Comparison of ENCODE assay signal across 9 cellular contexts in the genomic region with DNA sequence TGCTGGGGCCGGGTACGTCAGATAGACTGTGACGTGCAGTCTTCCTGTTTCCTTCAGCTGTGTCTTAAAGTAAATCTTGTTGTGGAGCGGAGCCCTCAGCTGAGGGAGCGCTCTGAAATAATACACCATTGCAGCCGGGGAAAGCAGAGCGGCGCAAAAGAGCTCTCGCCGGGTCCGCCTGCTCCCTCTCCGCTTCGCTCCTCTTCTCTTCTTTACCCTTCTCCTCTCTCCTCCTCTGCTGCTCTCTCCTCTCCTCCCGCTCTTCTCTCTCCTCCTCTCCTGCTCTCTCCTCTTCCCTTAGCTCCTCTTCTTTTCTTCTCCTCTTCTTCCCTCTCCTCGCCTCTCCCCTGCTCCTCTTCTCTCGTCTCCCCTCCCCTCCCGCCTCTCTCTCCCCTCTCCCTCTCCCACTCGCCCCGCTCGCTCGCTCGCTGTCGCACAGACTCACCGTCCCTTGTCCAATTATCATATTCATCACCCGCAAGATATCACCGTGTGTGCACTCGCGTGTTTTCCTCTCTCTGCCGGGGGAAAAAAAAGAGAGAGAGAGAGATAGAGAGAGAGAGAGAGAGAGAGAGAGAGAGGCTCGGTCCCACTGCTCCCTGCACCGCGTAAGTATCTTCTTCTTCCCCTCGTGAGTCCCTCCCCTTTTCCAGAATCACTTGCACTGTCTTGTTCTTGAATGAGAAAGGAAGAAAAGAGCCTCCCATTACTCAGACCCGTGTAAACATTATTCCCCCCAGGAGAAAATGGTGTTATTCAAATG. TPM values are rescaled to one million over a fixed set of nuclear protein-coding genes. Genes with fewer than 3 reads are reported as not detected.
DNase-seq lines count a peak whose midpoint lies in the region; ATAC-seq and TF ChIP-seq lines count a peak whose summit lies in the region.
"Had no signal": no experiment of that assay in that cellular context is flagged by ENCODE, and none has a peak within 500 bp of the region (broad histone marks: within the 10 kb centered on the region; RNA-seq: fewer than 3 reads in every experiment).

A gene with protein sequence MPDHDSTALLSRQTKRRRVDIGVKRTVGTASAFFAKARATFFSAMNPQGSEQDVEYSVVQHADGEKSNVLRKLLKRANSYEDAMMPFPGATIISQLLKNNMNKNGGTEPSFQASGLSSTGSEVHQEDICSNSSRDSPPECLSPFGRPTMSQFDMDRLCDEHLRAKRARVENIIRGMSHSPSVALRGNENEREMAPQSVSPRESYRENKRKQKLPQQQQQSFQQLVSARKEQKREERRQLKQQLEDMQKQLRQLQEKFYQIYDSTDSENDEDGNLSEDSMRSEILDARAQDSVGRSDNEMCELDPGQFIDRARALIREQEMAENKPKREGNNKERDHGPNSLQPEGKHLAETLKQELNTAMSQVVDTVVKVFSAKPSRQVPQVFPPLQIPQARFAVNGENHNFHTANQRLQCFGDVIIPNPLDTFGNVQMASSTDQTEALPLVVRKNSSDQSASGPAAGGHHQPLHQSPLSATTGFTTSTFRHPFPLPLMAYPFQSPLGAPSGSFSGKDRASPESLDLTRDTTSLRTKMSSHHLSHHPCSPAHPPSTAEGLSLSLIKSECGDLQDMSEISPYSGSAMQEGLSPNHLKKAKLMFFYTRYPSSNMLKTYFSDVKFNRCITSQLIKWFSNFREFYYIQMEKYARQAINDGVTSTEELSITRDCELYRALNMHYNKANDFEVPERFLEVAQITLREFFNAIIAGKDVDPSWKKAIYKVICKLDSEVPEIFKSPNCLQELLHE (plus strand): TSS at position 98 of the 763 bp plus-strand sequence. CDS start 8,563 bp downstream, outside the sequence.

- peak within 1 kb of the TSS; percentile 79 for H3K4me3 Mint-ChIP-seq in activated CD8-positive, alpha-beta T cell treated with anti-CD3 and anti-CD28 coated beads, Interleukin-2, amount 10 ng/mL, durations not matched to agents 7 days and 5 days
- H3K4me3 Mint-ChIP-seq in stimulated activated naive CD8-positive, alpha-beta T cell treated with anti-CD3 and anti-CD28 coated beads, Interleukin-15, amount 100 ng/mL, for 72 hours, result peak within 1 kb of the TSS; percentile 87 to 90

- peak within 1 kb of the TSS; percentile 79 for H3K27ac ChIP-seq in mesodermal cell (ENCODE audit: low read depth, low read length, severe bottlenecking)

- 0% methylated on average over 13 to 21 of the region's 34 CpGs for WGBS in mesodermal cell (ENCODE audit: insufficient coverage in 2 of 2), 2 experiments

- H3K9me3 ChIP-seq in mesodermal cell (ENCODE audit: control insufficient read depth, low read length), result no peaks in the 10 kb centered on the region

- peak within 1 kb of the TSS; percentile 65 for H3K4me3 ChIP-seq in mesodermal cell (ENCODE audit: extremely low read depth, insufficient read depth, low read length, poor library complexity, severe bottlenecking)

- CTCF ChIA-PET in activated CD8-positive, alpha-beta T cell treated with anti-CD3 and anti-CD28 coated beads, Interleukin-2, amount 10 ng/mL, durations not matched to agents 7 days and 5 days (lab: Charles Lee), result no interaction called here

- no peaks in the 10 kb centered on the region for H3K36me3 ChIP-seq in mesodermal cell (ENCODE audit: control insufficient read depth, insufficient read depth, low read length)

- H3K36me3 Mint-ChIP-seq in activated CD8-positive, alpha-beta T cell treated with anti-CD3 and anti-CD28 coated beads, Interleukin-2, amount 10 ng/mL, durations not matched to agents 7 days and 5 days (ENCODE audit: low read depth), result peaks cover 11% of the 10 kb centered on the region

- DNase-seq in AG09319 (ENCODE audit: extremely low read depth, low read depth), result peak; percentile 44
- peak; percentile 88 for DNase-seq in NCI-H345 (lab: John Stamatoyannopoulos, UW)
- DNase-seq in activated CD8-positive, alpha-beta T cell treated with anti-CD3 and anti-CD28 coated beads, Interleukin-2, amount 10 ng/mL, durations not matched to agents 7 days and 5 days, result peak; percentile 59
- peak; percentile 5 to 7 for DNase-seq in erythroblast (lab: John Stamatoyannopoulos, UW)
- DNase-seq in stimulated activated naive CD8-positive, alpha-beta T cell treated with anti-CD3 and anti-CD28 coated beads, Interleukin-15, amount 100 ng/mL, for 72 hours, result peak; percentile 17 to 53

- ATAC-seq in GM18909 (IDR thresholded peaks at IDR 0.05; ENCODE audit: poor library complexity, unreplicated experiment) (peak; percentile 79), HG03159 (IDR thresholded peaks at IDR 0.05; ENCODE audit: unreplicated experiment) (peak; percentile 75)
- ATAC-seq in activated CD8-positive, alpha-beta T cell treated with anti-CD3 and anti-CD28 coated beads, Interleukin-2, amount 10 ng/mL, durations not matched to agents 7 days and 5 days, result peak; percentile 73
- peak; percentile 86 for ATAC-seq in stimulated activated naive CD8-positive, alpha-beta T cell treated with anti-CD3 and anti-CD28 coated beads, Interleukin-15, amount 100 ng/mL, for 72 hours
- ATAC-seq: HCT116 had no signal

- no peak for TF ChIP-seq POLR2A in erythroblast (IDR thresholded peaks at IDR 0.05; ENCODE audit: low read length)

- H3K4me1 ChIP-seq in mesodermal cell (ENCODE audit: control insufficient read depth, insufficient read depth, low read length, poor library complexity, severe bottlenecking), result peaks cover 26% of the 10 kb centered on the region

- peaks cover 85% of the 10 kb centered on the region for H3K27me3 Mint-ChIP-seq in activated CD8-positive, alpha-beta T cell treated with anti-CD3 and anti-CD28 coated beads, Interleukin-2, amount 10 ng/mL, durations not matched to agents 7 days and 5 days (ENCODE audit: low read depth)
- peaks cover 97% of the 10 kb centered on the region for H3K27me3 Mint-ChIP-seq in stimulated activated naive CD8-positive, alpha-beta T cell treated with anti-CD3 and anti-CD28 coated beads, Interleukin-15, amount 100 ng/mL, for 72 hours

- no peak; the same call in 1 of the 2 replicates for TF ChIP-seq CTCF in AG09319 (IDR thresholded peaks at IDR 0.05; ENCODE audit: low read depth, low read length)

- no peaks in the 10 kb centered on the region for H3K9me3 Mint-ChIP-seq in activated CD8-positive, alpha-beta T cell treated with anti-CD3 and anti-CD28 coated beads, Interleukin-2, amount 10 ng/mL, durations not matched to agents 7 days and 5 days (ENCODE audit: insufficient read depth)
- H3K9me3 Mint-ChIP-seq in stimulated activated naive CD8-positive, alpha-beta T cell treated with anti-CD3 and anti-CD28 coated beads, Interleukin-15, amount 100 ng/mL, for 72 hours, result no peaks in the 10 kb centered on the region

- peaks cover 23% of the 10 kb centered on the region for H3K4me1 Mint-ChIP-seq in activated CD8-positive, alpha-beta T cell treated with anti-CD3 and anti-CD28 coated beads, Interleukin-2, amount 10 ng/mL, durations not matched to agents 7 days and 5 days (ENCODE audit: low read depth)
- peaks cover 43% of the 10 kb centered on the region for H3K4me1 Mint-ChIP-seq in stimulated activated naive CD8-positive, alpha-beta T cell treated with anti-CD3 and anti-CD28 coated beads, Interleukin-15, amount 100 ng/mL, for 72 hours

- POLR2A ChIA-PET in activated CD8-positive, alpha-beta T cell treated with anti-CD3 and anti-CD28 coated beads, Interleukin-2, amount 10 ng/mL, durations not matched to agents 7 days and 5 days (lab: Charles Lee), result no interaction called here

- H3K27ac Mint-ChIP-seq in activated CD8-positive, alpha-beta T cell treated with anti-CD3 and anti-CD28 coated beads, Interleukin-2, amount 10 ng/mL, durations not matched to agents 7 days and 5 days, result peak within 1 kb of the TSS; percentile 70
- H3K27ac Mint-ChIP-seq in stimulated activated naive CD8-positive, alpha-beta T cell treated with anti-CD3 and anti-CD28 coated beads, Interleukin-15, amount 100 ng/mL, for 72 hours, result peak within 1 kb of the TSS; percentile 85 to 87

RNA-seq across cellular contexts. Expression of the gene that starts here (rescaled TPM):
- total RNA-seq in activated CD8-positive, alpha-beta T cell treated with anti-CD3 and anti-CD28 coated beads, Interleukin-2, amount 10 ng/mL, durations not matched to agents 7 days and 5 days, result not detected
- polyA plus RNA-seq in mesodermal cell (2013, experiment 1 of 2), result 4.0 TPM
- 5.0 TPM for polyA plus RNA-seq in mesodermal cell (2013, experiment 2 of 2)

Comparison
In these comparisons a context has a peak if more than half of its experiments do, and no peak if none do; other contexts are left out.
1. Peak in every context shown above with its lines: DNase-seq, ATAC-seq, H3K4me3 ChIP-seq and H3K27ac ChIP-seq.
2. Peak in DNase-seq and ATAC-seq in activated CD8-positive, alpha-beta T cell treated with anti-CD3 and anti-CD28 coated beads, Interleukin-2, amount 10 ng/mL, durations not matched to agents 7 days and 5 days; RNA of the gene not detected or under 1 TPM.
3. DNase-seq: peak in every context shown above with its lines; median percentile 88 in NCI-H345; 59 in activated CD8-positive, alpha-beta T cell treated with anti-CD3 and anti-CD28 coated beads, Interleukin-2, amount 10 ng/mL, durations not matched to agents 7 days and 5 days; 44 in AG09319; 35 in stimulated activated naive CD8-positive, alpha-beta T cell treated with anti-CD3 and anti-CD28 coated beads, Interleukin-15, amount 100 ng/mL, for 72 hours; 6 in erythroblast.